Comparison of ENCODE assay signal across 8 cellular contexts in genomic region chr7:51141451-51141971, GRCh38.
DNase-seq lines count a peak whose midpoint lies in the region; ATAC-seq, FAIRE-seq and TF ChIP-seq lines count a peak whose summit lies in the region.

No MANE protein-coding gene starts in this region.

- peaks cover 14% of the 10 kb centered on the region for H3K4me1 Mint-ChIP-seq in activated naive CD4-positive, alpha-beta T cell treated with anti-CD3 and anti-CD28 coated beads for 36 hours (ENCODE audit: low read depth)
- peaks cover 28% of the 10 kb centered on the region for H3K4me1 Mint-ChIP-seq in endodermal cell
- H3K4me1 Mint-ChIP-seq in nephron: no peaks in the 10 kb centered on the region

- H3K27ac Mint-ChIP-seq in activated naive CD4-positive, alpha-beta T cell treated with anti-CD3 and anti-CD28 coated beads for 36 hours: no peak overlapping the region
- H3K27ac Mint-ChIP-seq in endodermal cell: peak overlapping the region; percentile 37
- H3K27ac Mint-ChIP-seq in nephron: peak overlapping the region in 1 of 3 experiments; percentile 40

- H3K9me3 Mint-ChIP-seq in activated naive CD4-positive, alpha-beta T cell treated with anti-CD3 and anti-CD28 coated beads for 36 hours: peaks cover under 1% of the 10 kb centered on the region
- H3K9me3 Mint-ChIP-seq in endodermal cell (peaks cover 6% of the 10 kb centered on the region), nephron (no peaks in the 10 kb centered on the region)

- H3K9me3 ChIP-seq in endodermal cell (ENCODE audit: control insufficient read depth, low read length): peaks cover 11% of the 10 kb centered on the region

- no peak overlapping the region for H3K4me3 ChIP-seq in endodermal cell (ENCODE audit: low read length)

- H3K27me3 Mint-ChIP-seq in activated naive CD4-positive, alpha-beta T cell treated with anti-CD3 and anti-CD28 coated beads for 36 hours (ENCODE audit: low read depth): no peaks in the 10 kb centered on the region
- H3K27me3 Mint-ChIP-seq in endodermal cell (ENCODE audit: insufficient read depth): no peaks in the 10 kb centered on the region
- H3K27me3 Mint-ChIP-seq in nephron (ENCODE audit: low read depth): peaks cover 9% of the 10 kb centered on the region

- no peaks in the 10 kb centered on the region for H3K36me3 Mint-ChIP-seq in activated naive CD4-positive, alpha-beta T cell treated with anti-CD3 and anti-CD28 coated beads for 36 hours (ENCODE audit: low read depth)
- H3K36me3 Mint-ChIP-seq in endodermal cell (ENCODE audit: low read depth) (peaks cover 8% of the 10 kb centered on the region), nephron (ENCODE audit: low read depth) (no peaks in the 10 kb centered on the region)

- H3K36me3 ChIP-seq in endodermal cell (ENCODE audit: control insufficient read depth, insufficient read depth, low read length): no peaks in the 10 kb centered on the region

- no peaks in the 10 kb centered on the region for H3K27me3 ChIP-seq in endodermal cell (ENCODE audit: control insufficient read depth, insufficient read depth, low read length, poor library complexity, severe bottlenecking)

- FAIRE-seq in GM19239 (lab: Jason Lieb, UNC): no peak

- peak; percentile 31 for DNase-seq in activated naive CD4-positive, alpha-beta T cell treated with anti-CD3 and anti-CD28 coated beads for 36 hours
- no peak for DNase-seq in activated naive CD4-positive, alpha-beta T cell treated with Interleukin-2 at 50 U/mL for 16 hours
- DNase-seq in NCI-H526 (lab: John Stamatoyannopoulos, UW) (peak; percentile 11 to 61), endodermal cell (peak; percentile 78), midbrain (lab: John Stamatoyannopoulos, UW) (no peak), GM19239 (ENCODE audit: insufficient read length, low spot score) (no peak)

- ATAC-seq in HG03025 (IDR thresholded peaks at IDR 0.05; ENCODE audit: low FRiP score, unreplicated experiment): no peak

- no peak overlapping the region for H3K4me3 Mint-ChIP-seq in activated naive CD4-positive, alpha-beta T cell treated with anti-CD3 and anti-CD28 coated beads for 36 hours
- H3K4me3 Mint-ChIP-seq in endodermal cell (no peak overlapping the region), nephron (no peak overlapping the region)

- intact Hi-C loops in activated naive CD4-positive, alpha-beta T cell treated with anti-CD3 and anti-CD28 coated beads for 36 hours (cut with micrococcal nuclease): loop anchor here (1.0 kb wide), 3 partner anchors 18 to 1049 kb away; no protein-coding TSS in a partner anchor

- 37 to 40% methylated on average over 3 to 4 of the region's 4 CpGs for WGBS in endodermal cell (ENCODE audit: insufficient coverage in 1 of 2, insufficient read length in 1 of 2), 2 experiments

- H3K9ac ChIP-seq in endodermal cell (ENCODE audit: extremely low read depth, low read length, poor library complexity, severe bottlenecking): no peak overlapping the region

- TF ChIP-seq CTCF in endodermal cell (conservative IDR thresholded peaks at IDR 0.05) (peak; percentile 84), nephron (IDR thresholded peaks at IDR 0.05; ENCODE audit: unreplicated experiment in 3 of 3) (peak; percentile 53 to 57 (median 54))

- CTCF ChIA-PET in activated naive CD4-positive, alpha-beta T cell treated with anti-CD3 and anti-CD28 coated beads for 36 hours (lab: Charles Lee): interaction anchor here (0.6 to 4.0 kb wide), 64 partner anchors 8 to 1564 kb away, joined by 3 to 37 read pairs (median 5); no protein-coding TSS in a partner anchor

- H3K4me1 ChIP-seq in endodermal cell (ENCODE audit: control insufficient read depth, insufficient read depth, low read length): peaks cover 5% of the 10 kb centered on the region

- H3K27ac ChIP-seq in endodermal cell (ENCODE audit: low read depth, low read length): no peak overlapping the region

Comparison
In these comparisons a context has a peak if more than half of its experiments do, and no peak if none do; other contexts are left out.
1. DNase-seq: peak in activated naive CD4-positive, alpha-beta T cell treated with anti-CD3 and anti-CD28 coated beads for 36 hours (single experiment), NCI-H526 (2 of 2) and endodermal cell (single experiment); none in activated naive CD4-positive, alpha-beta T cell treated with Interleukin-2 at 50 U/mL for 16 hours (single experiment), midbrain (single experiment) and GM19239 (single experiment).